Comparison of ENCODE assay signal across 11 cellular contexts in genomic region chr6:112802154-112802553, GRCh38.
DNase-seq lines count a peak whose midpoint lies in the region; ATAC-seq and TF ChIP-seq lines count a peak whose summit lies in the region.
"Had no signal": no experiment of that assay in that cellular context is flagged by ENCODE, and none has a peak within 500 bp of the region (broad histone marks: within the 10 kb centered on the region; RNA-seq: fewer than 3 reads in every experiment).

No MANE protein-coding gene starts in this region.

- CTCF ChIA-PET in A673 (lab: Charles Lee) (no interaction called here), GM10248 (lab: Yijun Ruan, JAX) (interaction anchor here (1.2 to 1.6 kb wide), 2 partner anchors 263 to 1057 kb away, joined by 3 to 4 read pairs; no protein-coding TSS in a partner anchor), Caco-2 (lab: Charles Lee) (interaction anchor here (0.6 kb wide), 1 partner anchor 186 kb away, joined by 3 read pairs; no protein-coding TSS in a partner anchor)

- no peak overlapping the region for H3K4me3 ChIP-seq in A673 (ENCODE audit: low read depth, low read length, poor library complexity, severe bottlenecking)
- no peak overlapping the region for H3K4me3 ChIP-seq in left ventricle myocardium inferior
- H3K4me3 ChIP-seq in Caco-2 (ENCODE audit: low read depth, low read length) = no peak overlapping the region
- H3K4me3 ChIP-seq: esophagus muscularis mucosa, left lung had no signal

- no peaks in the 10 kb centered on the region for H3K27me3 ChIP-seq in A673 (replicated peaks; ENCODE audit: insufficient read depth, low read depth, low read length, poor library complexity)
- H3K27me3 ChIP-seq in left ventricle myocardium inferior (ENCODE audit: low read depth) = no peaks in the 10 kb centered on the region
- no peaks in the 10 kb centered on the region for H3K27me3 ChIP-seq in Caco-2 (replicated peaks; ENCODE audit: control insufficient read depth, insufficient read depth, low read length)
- H3K27me3 ChIP-seq: esophagus muscularis mucosa, left lung had no signal

- H3K27ac Mint-ChIP-seq in Caco-2 (ENCODE audit: unreplicated experiment) = no peak overlapping the region

- no peak overlapping the region for H3K27ac ChIP-seq in A673 (ENCODE audit: low read depth, low read length, poor library complexity, severe bottlenecking)
- no peak overlapping the region for H3K27ac ChIP-seq in left ventricle myocardium inferior (replicated peaks)
- H3K27ac ChIP-seq: esophagus muscularis mucosa, left lung had no signal

- POLR2A ChIA-PET in A673 (lab: Charles Lee; ENCODE audit: low non-redundant PET) (no interaction called here), GM10248 (lab: Yijun Ruan, JAX) (no interaction called here), Caco-2 (lab: Charles Lee) (no interaction called here)

- H3K9me3 ChIP-seq in A673 (ENCODE audit: low read depth, low read length, poor library complexity, severe bottlenecking) = no peaks in the 10 kb centered on the region
- no peaks in the 10 kb centered on the region for H3K9me3 ChIP-seq in left ventricle myocardium inferior (replicated peaks)
- H3K9me3 ChIP-seq in Caco-2 = no peaks in the 10 kb centered on the region
- H3K9me3 ChIP-seq: esophagus muscularis mucosa had no signal

- H3K36me3 ChIP-seq in A673 (ENCODE audit: insufficient read depth, low read length, poor library complexity, severe bottlenecking) (no peaks in the 10 kb centered on the region), left ventricle myocardium inferior (no peaks in the 10 kb centered on the region), Caco-2 (ENCODE audit: control insufficient read depth, insufficient read depth, low read length) (no peaks in the 10 kb centered on the region)
- H3K36me3 ChIP-seq: esophagus muscularis mucosa, left lung had no signal

- TF ChIP-seq CTCF in A673 (conservative IDR thresholded peaks at IDR 0.05; ENCODE audit: low read depth, low read length) (no peak), GM10248 (IDR thresholded peaks at IDR 0.05; ENCODE audit: control extremely low read depth, extremely low read depth, low read depth, missing control alignments) (no peak), left ventricle myocardium inferior (IDR thresholded peaks at IDR 0.05; ENCODE audit: borderline replicate concordance) (no peak), Caco-2 (IDR thresholded peaks at IDR 0.05; ENCODE audit: insufficient read depth in 1 of 2, low read depth in 1 of 2, low read length in 1 of 2, severe bottlenecking in 1 of 2, unreplicated experiment in 1 of 2) (no peak)

- BruUV-seq in A673 (replicated peaks; lab: Mats Ljungman, UMichigan) (no TSS peak), Caco-2 (replicated peaks; lab: Mats Ljungman, UMichigan) (no TSS peak)

- intact Hi-C loops in A673 (cut with micrococcal nuclease; ENCODE audit: unreplicated experiment) (no loop called here), left ventricle myocardium inferior (cut with micrococcal nuclease) (no loop called here), Caco-2 (cut with micrococcal nuclease; ENCODE audit: unreplicated experiment) (no loop called here)

- no peaks in the 10 kb centered on the region for H3K36me3 Mint-ChIP-seq in Caco-2 (ENCODE audit: insufficient read depth, unreplicated experiment)

- DNase-seq in A673 (ENCODE audit: low spot score) (peak; percentile 7), HS-5 (ENCODE audit: low read depth) (peak; percentile 77), astrocyte of the hippocampus (ENCODE audit: low read depth, low spot score) (peak; percentile 82), glomerular visceral epithelial cell (ENCODE audit: extremely low spot score) (peak; percentile 62), GM10248 (ENCODE audit: extremely low spot score) (no peak), left ventricle myocardium inferior (no peak), Caco-2 (no peak)
- DNase-seq: left lung, NCI-H1694 treated with DMSO at 0.1 percent for 48 hours had no signal

- H3K4me3 Mint-ChIP-seq in Caco-2 (ENCODE audit: unreplicated experiment) = no peak overlapping the region

- peaks cover 4% of the 10 kb centered on the region for H3K27me3 Mint-ChIP-seq in Caco-2 (ENCODE audit: insufficient read depth, unreplicated experiment)

- H3K4me1 Mint-ChIP-seq in Caco-2 (ENCODE audit: low read depth, unreplicated experiment) = no peaks in the 10 kb centered on the region

- no peaks in the 10 kb centered on the region for H3K4me1 ChIP-seq in A673 (ENCODE audit: insufficient read depth, low read length, poor library complexity, severe bottlenecking)
- no peaks in the 10 kb centered on the region for H3K4me1 ChIP-seq in left ventricle myocardium inferior
- no peaks in the 10 kb centered on the region for H3K4me1 ChIP-seq in Caco-2
- H3K4me1 ChIP-seq: esophagus muscularis mucosa, left lung had no signal

- H3K9me3 Mint-ChIP-seq in Caco-2 (ENCODE audit: unreplicated experiment) = no peaks in the 10 kb centered on the region

- ATAC-seq in GM21737 (IDR thresholded peaks at IDR 0.05; ENCODE audit: unreplicated experiment) = no peak
- ATAC-seq: left lung had no signal

Comparison
In these comparisons a context has a peak if more than half of its experiments do, and no peak if none do; other contexts are left out.
1. DNase-seq: peak in A673 (single experiment), HS-5 (single experiment), astrocyte of the hippocampus (single experiment) and glomerular visceral epithelial cell (single experiment); none in GM10248 (single experiment), left ventricle myocardium inferior (single experiment) and Caco-2 (0 of 2).